20 cellular contexts compared by ENCODE assay signal in the genomic region with DNA sequence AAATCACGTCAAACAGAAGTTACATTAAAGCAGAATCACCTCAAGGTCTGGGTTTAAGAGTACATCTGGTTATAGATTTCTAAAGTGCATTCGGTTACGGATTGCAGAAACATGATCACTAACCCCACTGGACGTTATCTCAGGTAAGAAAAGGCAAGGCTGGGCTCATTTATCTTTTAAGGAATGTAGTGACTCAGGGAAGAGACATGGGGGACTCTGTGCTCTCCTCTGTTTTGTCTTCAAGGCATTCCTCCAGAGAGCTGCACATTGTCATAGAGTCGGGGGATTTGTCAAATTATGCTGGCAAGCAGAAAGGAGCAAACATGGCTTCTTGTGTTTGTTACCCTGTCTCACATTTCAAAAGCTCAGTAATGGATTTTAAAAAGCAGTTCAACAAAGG. TPM values are rescaled to one million over a fixed set of nuclear protein-coding genes. Genes with fewer than 3 reads are reported as not detected.
DNase-seq lines count a peak whose midpoint lies in the region; ATAC-seq and TF ChIP-seq lines count a peak whose summit lies in the region.
"Had no signal": no experiment of that assay in that cellular context is flagged by ENCODE, and none has a peak within 500 bp of the region (broad histone marks: within the 10 kb centered on the region; RNA-seq: fewer than 3 reads in every experiment).

No MANE protein-coding gene starts in this region.

- H4K12ac ChIP-seq in trophoblast cell (ENCODE audit: low read depth, low read length): no peak overlapping the region

- TF ChIP-seq POLR2A in thyroid gland (IDR thresholded peaks at IDR 0.05): no peak
- no peak for TF ChIP-seq POLR2A in gastroesophageal sphincter (IDR thresholded peaks at IDR 0.05)

- peak overlapping the region; percentile 93 for H2BK5ac ChIP-seq in trophoblast cell (ENCODE audit: low read depth, low read length, poor library complexity)

- H3K9ac ChIP-seq in HUES48 (ENCODE audit: low read depth, low read length) (no peak overlapping the region), trophoblast cell (ENCODE audit: low read length) (no peak overlapping the region)
- H3K9ac ChIP-seq: BLaER1, KMS-11 had no signal

- ATAC-seq in gastroesophageal sphincter: no peak
- ATAC-seq: Panc1, Right ventricle myocardium inferior had no signal

- H3K9me3 ChIP-seq in HUES48 (ENCODE audit: control insufficient read depth, insufficient read depth, low read length): no peaks in the 10 kb centered on the region
- no peaks in the 10 kb centered on the region for H3K9me3 ChIP-seq in trophoblast cell (ENCODE audit: insufficient read depth, low read depth, low read length)
- H3K9me3 ChIP-seq in thyroid gland: no peaks in the 10 kb centered on the region
- H3K9me3 ChIP-seq in gastroesophageal sphincter: no peaks in the 10 kb centered on the region

- H3K9me3 Mint-ChIP-seq in activated naive CD4-positive, alpha-beta T cell treated with anti-CD3 and anti-CD28 coated beads, Interleukin-2, amount 10 ng/mL, durations not matched to agents 7 days and 5 days: no peaks in the 10 kb centered on the region

- WGBS in trophoblast cell (ENCODE audit: extremely low coverage, insufficient coverage, insufficient read length): no CpG with 5 or more reads among the region's 5 CpGs
- whole genome bisulfite sequencing in thyroid gland, 2 donors: 93% methylated on average over 5 of the region's 5 CpGs
- 79 to 88% methylated on average over 5 of the region's 5 CpGs for WGBS in gastroesophageal sphincter (ENCODE audit: low coverage in 1 of 2), 2 donors

- no peak overlapping the region for H2AFZ ChIP-seq in trophoblast cell (ENCODE audit: insufficient read depth, low read length, poor library complexity)

- H3K4me3 ChIP-seq in HUES48 (ENCODE audit: low read depth, low read length): no peak overlapping the region
- no peak overlapping the region for H3K4me3 ChIP-seq in trophoblast cell (ENCODE audit: low read depth, low read length)
- no peak overlapping the region for H3K4me3 ChIP-seq in thyroid gland (replicated peaks in 1 of 3)
- H3K4me3 ChIP-seq in gastroesophageal sphincter: no peak overlapping the region
- H3K4me3 ChIP-seq: BLaER1 had no signal

- H4K8ac ChIP-seq in trophoblast cell (ENCODE audit: low read depth, low read length): no peak overlapping the region

- no peaks in the 10 kb centered on the region for H3K27me3 Mint-ChIP-seq in activated naive CD4-positive, alpha-beta T cell treated with anti-CD3 and anti-CD28 coated beads, Interleukin-2, amount 10 ng/mL, durations not matched to agents 7 days and 5 days

- no peak overlapping the region for H3K18ac ChIP-seq in trophoblast cell (ENCODE audit: low read length)

- H3K79me1 ChIP-seq in trophoblast cell (ENCODE audit: low read length): peaks cover 10% of the 10 kb centered on the region

- H3K27ac ChIP-seq in HUES48 (ENCODE audit: low read depth, low read length) (peak overlapping the region; percentile 78), trophoblast cell (ENCODE audit: low read depth, low read length) (peak overlapping the region; percentile 96), thyroid gland (no peak overlapping the region), gastroesophageal sphincter (no peak overlapping the region)
- H3K27ac ChIP-seq: BLaER1, HL-60, KMS-11 had no signal

- no peaks in the 10 kb centered on the region for H3K79me2 ChIP-seq in trophoblast cell (ENCODE audit: control insufficient read depth, insufficient read depth, low read length, poor library complexity)

- TF ChIP-seq EP300 in gastroesophageal sphincter (IDR thresholded peaks at IDR 0.05): no peak

- H3K4me2 ChIP-seq in trophoblast cell (ENCODE audit: low read length): peak overlapping the region; percentile 45
- H3K4me2 ChIP-seq: BLaER1, KMS-11 had no signal

- peaks cover 9% of the 10 kb centered on the region for H3K36me3 ChIP-seq in HUES48 (ENCODE audit: control insufficient read depth, insufficient read depth, low read length)
- H3K36me3 ChIP-seq in trophoblast cell (ENCODE audit: control insufficient read depth in 1 of 2, insufficient read depth in 2 of 2, low read length in 2 of 2): no peaks in the 10 kb centered on the region
- H3K36me3 ChIP-seq in thyroid gland: peaks cover 0 to 4% of the 10 kb centered on the region in 2 donors
- peaks cover 0 to 32% of the 10 kb centered on the region in 2 donors for H3K36me3 ChIP-seq in gastroesophageal sphincter

- H2BK120ac ChIP-seq in trophoblast cell (ENCODE audit: insufficient read depth, low read length, poor library complexity): peak overlapping the region; percentile 76

- peak; percentile 10 for DNase-seq in amniotic epithelial cell (ENCODE audit: low read depth)
- peak; percentile 88 for DNase-seq in islet precursor cell
- DNase-seq in trophoblast cell: peak in 1 of 2 donors; percentile 38
- DNase-seq in thyroid gland: no peak
- DNase-seq in activated T-cell treated with anti-CD3 and anti-CD28 coated beads, Interleukin-2, amount 50 U/mL, for 1 hour: no peak
- no peak for DNase-seq in activated naive CD4-positive, alpha-beta T cell treated with anti-CD3 and anti-CD28 coated beads, Interleukin-2, amount 10 ng/mL, durations not matched to agents 7 days and 5 days
- DNase-seq: DMS153, EL, MM.1S, NCI-H1105, NCI-H187, NCI-H2171 treated with DMSO at 0.1 percent for 48 hours, NCI-H82 had no signal

- H3K4me1 ChIP-seq in HUES48 (ENCODE audit: control insufficient read depth, insufficient read depth, low read length) (no peaks in the 10 kb centered on the region), trophoblast cell (ENCODE audit: control insufficient read depth in 1 of 2, insufficient read depth in 2 of 2, low read length in 2 of 2) (peaks cover 2 to 8% of the 10 kb centered on the region in 2 experiments), thyroid gland (no peaks in the 10 kb centered on the region), gastroesophageal sphincter (peaks cover 0 to 10% (median 0%) of the 10 kb centered on the region in 3 donors)
- H3K4me1 ChIP-seq: BLaER1 had no signal

- no peak for TF ChIP-seq CTCF in thyroid gland (IDR thresholded peaks at IDR 0.05)
- TF ChIP-seq CTCF in gastroesophageal sphincter (IDR thresholded peaks at IDR 0.05): no peak

- no peak overlapping the region for H3K4me3 Mint-ChIP-seq in activated naive CD4-positive, alpha-beta T cell treated with anti-CD3 and anti-CD28 coated beads, Interleukin-2, amount 10 ng/mL, durations not matched to agents 7 days and 5 days

- no peak overlapping the region for H3K23ac ChIP-seq in trophoblast cell (ENCODE audit: low read length)

- no peak overlapping the region for H3K4ac ChIP-seq in trophoblast cell (ENCODE audit: low read depth, low read length)

- H3K27me3 ChIP-seq in HUES48 (ENCODE audit: control insufficient read depth, insufficient read depth, low read length) (no peaks in the 10 kb centered on the region), trophoblast cell (ENCODE audit: insufficient read depth, low read length) (no peaks in the 10 kb centered on the region), thyroid gland (no peaks in the 10 kb centered on the region), gastroesophageal sphincter (no peaks in the 10 kb centered on the region)
- H3K27me3 ChIP-seq: BLaER1 had no signal

- H2BK12ac ChIP-seq in trophoblast cell (ENCODE audit: low read length): peak overlapping the region; percentile 88

- no peak overlapping the region for H3K27ac Mint-ChIP-seq in activated naive CD4-positive, alpha-beta T cell treated with anti-CD3 and anti-CD28 coated beads, Interleukin-2, amount 10 ng/mL, durations not matched to agents 7 days and 5 days

- peak overlapping the region; percentile 79 for H4K91ac ChIP-seq in trophoblast cell (ENCODE audit: low read depth, low read length)

- intact Hi-C loops in thyroid gland (cut with DNase I): no loop called here

- CTCF ChIA-PET in activated naive CD4-positive, alpha-beta T cell treated with anti-CD3 and anti-CD28 coated beads, Interleukin-2, amount 10 ng/mL, durations not matched to agents 7 days and 5 days (lab: Charles Lee): no interaction called here

- no peaks in the 10 kb centered on the region for H3K4me1 Mint-ChIP-seq in activated naive CD4-positive, alpha-beta T cell treated with anti-CD3 and anti-CD28 coated beads, Interleukin-2, amount 10 ng/mL, durations not matched to agents 7 days and 5 days

- H3K36me3 Mint-ChIP-seq in activated naive CD4-positive, alpha-beta T cell treated with anti-CD3 and anti-CD28 coated beads, Interleukin-2, amount 10 ng/mL, durations not matched to agents 7 days and 5 days: peaks cover 15% of the 10 kb centered on the region

- H3K14ac ChIP-seq in trophoblast cell (ENCODE audit: low read length): peak overlapping the region; percentile 84

- H2AK5ac ChIP-seq in trophoblast cell (ENCODE audit: low read length): no peak overlapping the region

RNA-seq across cellular contexts. Expression of a gene that starts 14.3 kb away (rescaled TPM):
- 6.6 and 6.9 TPM in 2 replicates for polyA plus RNA-seq in trophoblast cell (2013)
- total RNA-seq in thyroid gland (10 to 100 TPM; 13.2 to 22.9 (median 18.2) TPM), gastroesophageal sphincter (10 to 100 TPM in 1 of 4 donors, 1 to 10 TPM in 3; 5.3 to 11.1 (median 5.9) TPM)

Comparison
In these comparisons a context has a peak if more than half of its experiments do, and no peak if none do; other contexts are left out.
1. H3K27ac ChIP-seq: peak in HUES48 (single experiment) and trophoblast cell (single experiment); none in thyroid gland (0 of 3) and gastroesophageal sphincter (0 of 4).
2. DNase-seq: peak in amniotic epithelial cell (single experiment) and islet precursor cell (single experiment); none in thyroid gland (0 of 2), activated T-cell treated with anti-CD3 and anti-CD28 coated beads, Interleukin-2, amount 50 U/mL, for 1 hour (single experiment) and activated naive CD4-positive, alpha-beta T cell treated with anti-CD3 and anti-CD28 coated beads, Interleukin-2, amount 10 ng/mL, durations not matched to agents 7 days and 5 days (single experiment).